12 cellular contexts compared by ENCODE assay signal in genomic region chr18:48546411-48546810, GRCh38. TPM values are rescaled to one million over a fixed set of nuclear protein-coding genes. Genes with fewer than 3 reads are reported as not detected.
DNase-seq lines count a peak whose midpoint lies in the region; ATAC-seq, FAIRE-seq and TF ChIP-seq lines count a peak whose summit lies in the region.
"Had no signal": no experiment of that assay in that cellular context is flagged by ENCODE, and none has a peak within 500 bp of the region (broad histone marks: within the 10 kb centered on the region; RNA-seq: fewer than 3 reads in every experiment).

No MANE protein-coding gene starts in this region.

- H3K18ac ChIP-seq in H1 (ENCODE audit: extremely low read depth, low read length) (peak overlapping the region; percentile 72; the same call in 1 of the 2 replicates), mesenchymal stem cell (ENCODE audit: low read depth in 1 of 2, low read length in 2 of 2) (peak overlapping the region; percentile 37 to 74)

- H3K4me3 ChIP-seq in left ventricle myocardium inferior (no peak overlapping the region), H1 (ENCODE audit: extremely low read depth in 1 of 4, insufficient read depth in 2 of 4, low read depth in 3 of 4, low read length in 4 of 4) (peak overlapping the region in 2 of 4 experiments; percentile 23 to 35; a peak in 3 of 8 replicates), mesenchymal stem cell (ENCODE audit: insufficient read depth in 1 of 2, low read depth in 1 of 2, low read length in 2 of 2) (peak overlapping the region in 1 of 2 experiments; percentile 17), upper lobe of right lung (no peak overlapping the region)
- H3K4me3 ChIP-seq: HAP-1 had no signal

- H3K56ac ChIP-seq in H1 (replicated peaks; ENCODE audit: insufficient read length, low read depth, low read length), result no peak overlapping the region

- H2AK5ac ChIP-seq in H1 (ENCODE audit: low read depth, low read length) (peak overlapping the region; percentile 53), mesenchymal stem cell (ENCODE audit: low read length, severe bottlenecking) (peak overlapping the region; percentile 92)

- H3K9me3 ChIP-seq in left ventricle myocardium inferior (replicated peaks) (no peaks in the 10 kb centered on the region), H1 (ENCODE audit: insufficient read depth in 2 of 2, low read depth in 1 of 2, low read length in 1 of 2) (no peaks in the 10 kb centered on the region), mesenchymal stem cell (ENCODE audit: control insufficient read depth, low read length) (no peaks in the 10 kb centered on the region), upper lobe of right lung (no peaks in the 10 kb centered on the region)
- H3K9me3 ChIP-seq: HAP-1 had no signal

- H2BK12ac ChIP-seq in H1 (ENCODE audit: low read depth, low read length), result peak overlapping the region; percentile 82
- peak overlapping the region; percentile 59 for H2BK12ac ChIP-seq in mesenchymal stem cell (ENCODE audit: low read length in 2 of 2)

- CTCF ChIA-PET in H1 (lab: Charles Lee; ENCODE audit: partially characterized antibody), result interaction anchor here (1.2 to 2.6 kb wide), 2 partner anchors 9 to 118 kb away, joined by 3 to 6 read pairs; no protein-coding TSS in a partner anchor

- no peak for TF ChIP-seq EP300 in H1 (IDR thresholded peaks at IDR 0.05; ENCODE audit: borderline replicate concordance in 1 of 2, low read depth in 2 of 2, low read length in 2 of 2)

- TF ChIP-seq CTCF in left ventricle myocardium inferior (IDR thresholded peaks at IDR 0.05; ENCODE audit: borderline replicate concordance) (no peak), H1 (IDR thresholded peaks at IDR 0.05; ENCODE audit: control extremely low read depth in 1 of 3, insufficient read depth in 1 of 3, low read depth in 1 of 3, low read length in 3 of 3) (no peak), upper lobe of right lung (IDR thresholded peaks at IDR 0.05) (no peak)

- peak overlapping the region; percentile 12; the same call in 1 of the 2 replicates for H2BK15ac ChIP-seq in H1 (ENCODE audit: low read length)
- H2BK15ac ChIP-seq in mesenchymal stem cell (ENCODE audit: low read depth, poor library complexity, severe bottlenecking), result peak overlapping the region; percentile 90

- 65% methylated on average over 7 of the region's 7 CpGs; no CpG with 5 or more reads in 1 of the 2 experiments for WGBS in H1 (ENCODE audit: extremely low coverage in 1 of 2, insufficient coverage in 1 of 2, insufficient read length in 1 of 2, insufficient replicate concordance in 2 of 2, low coverage in 1 of 2, low lambda C conversion rate in 2 of 2, missing lambda C conversion rate in 1 of 2), 2 experiments
- 42% methylated on average over 7 of the region's 7 CpGs for WGBS in mesenchymal stem cell

- no peak for TF ChIP-seq POLR2A in H1 (IDR thresholded peaks at IDR 0.05; ENCODE audit: control extremely low read depth in 1 of 2, low read depth in 2 of 2, low read length in 2 of 2)

- peak overlapping the region; percentile 38; the same call in 1 of the 2 replicates for H2BK20ac ChIP-seq in H1 (ENCODE audit: low read length)

- no peak overlapping the region for H2BK120ac ChIP-seq in H1 (replicated peaks; ENCODE audit: low read depth, low read length)
- H2BK120ac ChIP-seq in mesenchymal stem cell (ENCODE audit: low read depth, low read length), result peak overlapping the region; percentile 54

- ATAC-seq in left cardiac atrium (no peak), upper lobe of right lung (no peak), HG02970 (IDR thresholded peaks at IDR 0.05; ENCODE audit: low FRiP score, unreplicated experiment) (no peak)
- ATAC-seq: activated naive CD4-positive, alpha-beta T cell treated with anti-CD3 and anti-CD28 coated beads, Interleukin-2, amount 50 U/mL, for 72 hours had no signal

- intact Hi-C loops in left ventricle myocardium inferior (cut with micrococcal nuclease) (no loop called here), left cardiac atrium (cut with DNase I) (loop anchor here (5.0 to 10.0 kb wide), 3 partner anchors 46 to 118 kb away; no protein-coding TSS in a partner anchor), upper lobe of right lung (cut with DNase I) (no loop called here)

- H3K79me2 ChIP-seq in H1 (ENCODE audit: control insufficient read depth in 1 of 2, insufficient read depth in 2 of 2, low read length in 2 of 2), result peaks cover 7 to 60% of the 10 kb centered on the region in 2 experiments

- H3K4me2 ChIP-seq in H1 (ENCODE audit: insufficient read depth in 1 of 2, low read depth in 2 of 2, low read length in 2 of 2), result peak overlapping the region; percentile 49 to 56
- H3K4me2 ChIP-seq in mesenchymal stem cell (ENCODE audit: low read length, poor library complexity, severe bottlenecking), result peak overlapping the region; percentile 20

- H3K79me1 ChIP-seq in H1 (ENCODE audit: low read depth, low read length) (peaks cover 19% of the 10 kb centered on the region), mesenchymal stem cell (replicated peaks; ENCODE audit: low read length, poor library complexity, severe bottlenecking) (peaks cover 40% of the 10 kb centered on the region)

- H2BK5ac ChIP-seq in H1 (ENCODE audit: low read depth, low read length), result no peak overlapping the region
- H2BK5ac ChIP-seq in mesenchymal stem cell (ENCODE audit: low read depth, low read length, poor library complexity, severe bottlenecking), result no peak overlapping the region

- H3K4me1 ChIP-seq in left ventricle myocardium inferior, result peaks cover 97% of the 10 kb centered on the region
- H3K4me1 ChIP-seq in H1 (replicated peaks in 1 of 4; ENCODE audit: control insufficient read depth in 3 of 4, insufficient read depth in 4 of 4, low read length in 3 of 4), result peaks cover 37 to 64% (median 54%) of the 10 kb centered on the region in 4 experiments
- H3K4me1 ChIP-seq in mesenchymal stem cell (ENCODE audit: control insufficient read depth, insufficient read depth, low read depth, low read length), result peaks cover 55% of the 10 kb centered on the region
- peaks cover 42% of the 10 kb centered on the region for H3K4me1 ChIP-seq in upper lobe of right lung

- H3K23ac ChIP-seq in H1 (ENCODE audit: insufficient read length), result no peak overlapping the region
- H3K23ac ChIP-seq in mesenchymal stem cell (ENCODE audit: low read length in 2 of 2), result peak overlapping the region in 1 of 2 experiments; percentile 10

- H3K27me3 ChIP-seq in left ventricle myocardium inferior (ENCODE audit: low read depth) (no peaks in the 10 kb centered on the region), H1 (replicated peaks in 1 of 4; ENCODE audit: control insufficient read depth in 3 of 4, extremely low read depth in 1 of 4, insufficient read depth in 3 of 4, low read length in 3 of 4) (peaks cover 0 to 7% (median 6%) of the 10 kb centered on the region in 4 experiments; a peak in 5 of 7 replicates), mesenchymal stem cell (ENCODE audit: control insufficient read depth in 1 of 2, insufficient read depth in 1 of 2, low read length in 2 of 2) (no peaks in the 10 kb centered on the region), upper lobe of right lung (no peaks in the 10 kb centered on the region)

- H3K4ac ChIP-seq in H1 (replicated peaks; ENCODE audit: insufficient read length, low read depth, low read length), result no peak overlapping the region
- peak overlapping the region in 1 of 2 experiments; percentile 42 for H3K4ac ChIP-seq in mesenchymal stem cell (ENCODE audit: low read depth in 1 of 2, low read length in 2 of 2)

- H3K27ac ChIP-seq in left ventricle myocardium inferior (replicated peaks), result peak overlapping the region; percentile 75
- no peak overlapping the region for H3K27ac ChIP-seq in H1 (ENCODE audit: low read depth, low read length)
- H3K27ac ChIP-seq in mesenchymal stem cell (ENCODE audit: low read length, poor library complexity, severe bottlenecking), result peak overlapping the region; percentile 73
- no peak overlapping the region for H3K27ac ChIP-seq in upper lobe of right lung

- H4K91ac ChIP-seq in H1 (replicated peaks; ENCODE audit: insufficient read length, low read length) (no peak overlapping the region), mesenchymal stem cell (ENCODE audit: low read length) (peak overlapping the region; percentile 34)

- H4K20me1 ChIP-seq in H1 (replicated peaks in 1 of 2; ENCODE audit: control insufficient read depth in 1 of 2, insufficient read depth in 2 of 2, low read length in 2 of 2), result peaks cover 3 to 12% of the 10 kb centered on the region in 2 experiments

- TF ChIP-seq RAD21 in H1 (IDR thresholded peaks at IDR 0.05 in 1 of 2, conservative IDR thresholded peaks at IDR 0.05 in 1 of 2; ENCODE audit: low read depth in 2 of 2, low read length in 2 of 2), result no peak

- H2AFZ ChIP-seq in H1 (ENCODE audit: low read length) (no peak overlapping the region), mesenchymal stem cell (ENCODE audit: low read depth, low read length) (no peak overlapping the region)

- H4K8ac ChIP-seq in H1 (ENCODE audit: extremely low read depth, insufficient read depth, low read length) (no peak overlapping the region), mesenchymal stem cell (ENCODE audit: low read length) (no peak overlapping the region)

- H3K14ac ChIP-seq in H1 (ENCODE audit: insufficient read length) (no peak overlapping the region), mesenchymal stem cell (ENCODE audit: low read length in 2 of 2) (no peak overlapping the region)

- peaks cover 4% of the 10 kb centered on the region for H3K36me3 ChIP-seq in left ventricle myocardium inferior
- no peaks in the 10 kb centered on the region for H3K36me3 ChIP-seq in H1 (ENCODE audit: control insufficient read depth in 2 of 4, insufficient read depth in 4 of 4, low read length in 3 of 4)
- peaks cover 3 to 8% of the 10 kb centered on the region in 2 experiments for H3K36me3 ChIP-seq in mesenchymal stem cell (ENCODE audit: control insufficient read depth in 1 of 2, insufficient read depth in 2 of 2, low read depth in 1 of 2, low read length in 2 of 2)
- H3K36me3 ChIP-seq in upper lobe of right lung, result no peaks in the 10 kb centered on the region

- POLR2A ChIA-PET in H1 (lab: Charles Lee; ENCODE audit: partially characterized antibody), result interaction anchor here (1.3 to 1.8 kb wide), 2 partner anchors 11 to 27 kb away, joined by 4 to 5 read pairs; no protein-coding TSS in a partner anchor

- no peak for FAIRE-seq in H1 (lab: Jason Lieb, UNC)
- no peak for FAIRE-seq in urothelium cell line (lab: Jason Lieb, UNC)
- FAIRE-seq: endometrium had no signal

- H3K9ac ChIP-seq in H1 (replicated peaks in 1 of 4; ENCODE audit: extremely low read depth in 1 of 4, low read depth in 3 of 4, low read length in 3 of 4), result peak overlapping the region in 2 of 4 experiments; percentile 13 to 20; a peak in 2 of 7 replicates
- peak overlapping the region; percentile 71 for H3K9ac ChIP-seq in mesenchymal stem cell (ENCODE audit: low read length)

- H4K5ac ChIP-seq in H1 (ENCODE audit: insufficient read length, low read depth, low read length), result no peak overlapping the region

- H3K23me2 ChIP-seq in H1 (ENCODE audit: low read depth, low read length), result peaks cover 1% of the 10 kb centered on the region; the same call in 1 of the 2 replicates

- DNase-seq in left ventricle myocardium inferior, result no peak
- no peak for DNase-seq in left cardiac atrium
- no peak for DNase-seq in H1 (ENCODE audit: low read depth in 1 of 2, low spot score in 2 of 2)
- DNase-seq in mesenchymal stem cell, result peak; percentile 85
- DNase-seq in upper lobe of right lung, result peak; percentile 18
- no peak for DNase-seq in urothelium cell line (ENCODE audit: low spot score)
- no peak for DNase-seq in AG08396 (ENCODE audit: low spot score)
- DNase-seq: activated CD4-positive, alpha-beta T cell treated with anti-CD3 and anti-CD28 coated beads, Interleukin-2, amount 10 ng/mL, durations not matched to agents 7 days and 5 days had no signal

RNA-seq across cellular contexts. Expression of gene CTIF, which starts 7.6 kb away (rescaled TPM):
- total RNA-seq in left ventricle myocardium inferior (60.0 TPM), left cardiac atrium (10 to 100 TPM; 64.9 to 70.6 TPM), upper lobe of right lung (72.4 TPM)
- total RNA-seq in H1 (2021; fragmentation: NEBNext Ultra II Directional; extraction: Animal tissue kit (Norgen Biotek cat#: 25700)), result 17.8 and 22.0 TPM in 2 replicates
- 9.0 and 9.3 TPM in 2 replicates for polyA plus RNA-seq in H1 (2011; rRNA removed)
- 12.2 TPM for polyA plus RNA-seq in H1 (2011; cell fraction: cytosol; rRNA removed)
- polyA plus RNA-seq in H1 (2011; cell fraction: nucleus; rRNA removed), result 73.5 TPM
- 12.2 to 20.1 TPM (median 18.8 TPM) in 4 replicates for polyA plus RNA-seq in H1 (2012, experiment 1 of 2)
- 6.9 TPM for polyA plus RNA-seq in H1 (2012, experiment 2 of 2)
- polyA plus RNA-seq in H1 (2013, experiment 1 of 2), result 11.2 TPM
- polyA plus RNA-seq in H1 (2013, experiment 2 of 2), result 9.2 TPM
- polyA minus RNA-seq in H1 (2011; rRNA and poly(A)+ RNA removed), result 15.8 and 16.2 TPM in 2 replicates
- 11.4 TPM for polyA minus RNA-seq in H1 (2011; cell fraction: cytosol; rRNA and poly(A)+ RNA removed)
- polyA minus RNA-seq in H1 (2011; cell fraction: nucleus; rRNA and poly(A)+ RNA removed), result 38.2 TPM
- 39.3 TPM for polyA plus RNA-seq in mesenchymal stem cell (2013, experiment 1 of 2)
- polyA plus RNA-seq in mesenchymal stem cell (2013, experiment 2 of 2), result 37.2 TPM

Comparison
In these comparisons a context has a peak if more than half of its experiments do, and no peak if none do; other contexts are left out.
1. intact Hi-C loops: an anchor here in left cardiac atrium (5.0 to 10.0 kb wide); none called in left ventricle myocardium inferior and upper lobe of right lung.
2. DNase-seq: peak in mesenchymal stem cell (single experiment) and upper lobe of right lung (single experiment); none in left ventricle myocardium inferior (single experiment), left cardiac atrium (single experiment), H1 (0 of 2), urothelium cell line (single experiment) and AG08396 (single experiment).
3. H3K27ac ChIP-seq: peak in left ventricle myocardium inferior (single experiment) and mesenchymal stem cell (single experiment); none in H1 (single experiment) and upper lobe of right lung (single experiment).